Comparison of ENCODE assay signal across 8 cellular contexts in the genomic region with DNA sequence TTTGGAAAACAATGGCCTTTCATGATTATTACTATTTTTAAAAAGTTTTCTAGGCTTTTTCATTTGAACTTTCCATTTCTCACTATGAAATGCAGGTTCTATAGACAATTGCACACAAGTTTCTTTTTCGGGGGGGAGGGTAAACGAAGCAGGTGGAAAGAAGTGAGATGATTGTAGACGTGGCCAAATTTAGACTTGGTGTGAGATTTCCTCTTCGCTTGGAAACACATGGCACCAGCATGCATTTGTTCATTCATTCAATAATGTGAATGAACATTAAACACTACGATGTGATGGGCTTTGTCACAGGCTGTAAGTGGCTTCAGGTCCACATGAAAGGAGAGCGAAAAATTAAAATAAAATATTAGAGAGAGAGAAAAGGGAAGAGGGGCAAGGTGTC. TPM values are rescaled to one million over a fixed set of nuclear protein-coding genes. Genes with fewer than 3 reads are reported as not detected.
DNase-seq lines count a peak whose midpoint lies in the region; ATAC-seq and TF ChIP-seq lines count a peak whose summit lies in the region.

No MANE protein-coding gene starts in this region.

- DNase-seq in activated B cell treated with CpG ODN at 0.5 μM for 24 hours (no peak), uterus (no peak), NCI-H2107 treated with DMSO at 0.1 percent for 48 hours (lab: John Stamatoyannopoulos, UW; ENCODE audit: unreplicated experiment) (no peak), GM10248 (ENCODE audit: extremely low spot score) (no peak)

- TF ChIP-seq CTCF in activated B cell treated with CpG ODN at 0.5 μM for 24 hours (IDR thresholded peaks at IDR 0.05) (no peak), liver (IDR thresholded peaks at IDR 0.05; ENCODE audit: low read depth, low read length, missing input control) (no peak), uterus (IDR thresholded peaks at IDR 0.05) (no peak), GM10248 (IDR thresholded peaks at IDR 0.05; ENCODE audit: control extremely low read depth, extremely low read depth, low read depth, missing control alignments) (no peak)

- peaks cover 43% of the 10 kb centered on the region for H3K4me1 Mint-ChIP-seq in activated B cell treated with CpG ODN at 0.5 μM for 24 hours

- peak overlapping the region; percentile 99 for H3K27ac Mint-ChIP-seq in activated B cell treated with CpG ODN at 0.5 μM for 24 hours

- H3K36me3 ChIP-seq in liver (ENCODE audit: control insufficient read depth in 4 of 4, insufficient read depth in 3 of 4, low read depth in 1 of 4, low read length in 3 of 4) (no peaks in the 10 kb centered on the region), uterus (no peaks in the 10 kb centered on the region)

- POLR2A ChIA-PET in activated B cell treated with CpG ODN at 0.5 μM for 24 hours (lab: Charles Lee), result interaction anchor here (0.8 to 1.4 kb wide), 2 partner anchors 11 to 513 kb away, joined by 3 to 6 read pairs; no protein-coding TSS in a partner anchor
- POLR2A ChIA-PET in GM10248 (lab: Yijun Ruan, JAX), result no interaction called here

- H3K4me3 Mint-ChIP-seq in activated B cell treated with CpG ODN at 0.5 μM for 24 hours, result peak overlapping the region; percentile 94

- H3K4me1 ChIP-seq in liver (ENCODE audit: control insufficient read depth in 4 of 4, insufficient read depth in 4 of 4, low read length in 3 of 4) (peaks cover 0 to 7% (median 2%) of the 10 kb centered on the region in 4 donors), uterus (no peaks in the 10 kb centered on the region)

- no peaks in the 10 kb centered on the region for H3K9me3 Mint-ChIP-seq in activated B cell treated with CpG ODN at 0.5 μM for 24 hours

- H3K36me3 Mint-ChIP-seq in activated B cell treated with CpG ODN at 0.5 μM for 24 hours (ENCODE audit: low read depth), result peaks cover 2% of the 10 kb centered on the region

- no peak for TF ChIP-seq POLR2A in uterus (IDR thresholded peaks at IDR 0.05)

- no peaks in the 10 kb centered on the region for H3K27me3 Mint-ChIP-seq in activated B cell treated with CpG ODN at 0.5 μM for 24 hours

- TF ChIP-seq RAD21 in liver (IDR thresholded peaks at IDR 0.05), result no peak

- H3K27me3 ChIP-seq in liver (ENCODE audit: control insufficient read depth in 4 of 4, insufficient read depth in 4 of 4, low read length in 3 of 4) (no peaks in the 10 kb centered on the region), uterus (no peaks in the 10 kb centered on the region)

- H3K4me3 ChIP-seq in liver (ENCODE audit: low read depth in 1 of 3, low read length in 3 of 3), result peak overlapping the region in 2 of 3 donors; percentile 70 to 86
- peak overlapping the region; percentile 57 to 80 for H3K4me3 ChIP-seq in uterus

- 63% methylated on average over 6 of the region's 6 CpGs for WGBS in liver

- ATAC-seq in GM18870 (IDR thresholded peaks at IDR 0.05; ENCODE audit: unreplicated experiment), result peak; percentile 18
- peak; percentile 17 for ATAC-seq in HG02588 (IDR thresholded peaks at IDR 0.05; ENCODE audit: unreplicated experiment)
- ATAC-seq in activated B cell treated with CpG ODN at 0.5 μM for 24 hours (ENCODE audit: low read depth), result no peak
- ATAC-seq in esophagus mucosa, result no peak

- H3K9me3 ChIP-seq in liver (ENCODE audit: control insufficient read depth in 4 of 4, low read length in 3 of 4) (no peaks in the 10 kb centered on the region), uterus (no peaks in the 10 kb centered on the region)

- peak overlapping the region in 1 of 2 donors; percentile 76 for H3K27ac ChIP-seq in liver (ENCODE audit: low read depth in 1 of 2, low read length in 2 of 2)
- peak overlapping the region; percentile 97 to 98 for H3K27ac ChIP-seq in uterus

- intact Hi-C loops in activated B cell treated with CpG ODN at 0.5 μM for 24 hours (cut with micrococcal nuclease) (loop anchor here (1.0 to 2.0 kb wide), 2 partner anchors 8 to 146 kb away; no protein-coding TSS in a partner anchor), uterus (cut with DNase I; ENCODE audit: low total_unique reads) (no loop called here)

- no peak overlapping the region for H3K9ac ChIP-seq in liver (ENCODE audit: low read depth in 1 of 2, low read length in 2 of 2)

- CTCF ChIA-PET in activated B cell treated with CpG ODN at 0.5 μM for 24 hours (lab: Charles Lee) (no interaction called here), GM10248 (lab: Yijun Ruan, JAX) (interaction anchor here (0.9 to 1.5 kb wide), 2 partner anchors 9 to 12 kb away, joined by 3 to 7 read pairs; no protein-coding TSS in a partner anchor)

TF ChIP-seq in liver, 16 proteins besides CTCF, POLR2A, EP300 and RAD21:
- TF ChIP-seq FOXA1 (IDR thresholded peaks at IDR 0.05) (no peak), YY1 (IDR thresholded peaks at IDR 0.05) (no peak), FOXA2 (IDR thresholded peaks at IDR 0.05) (no peak), EGR1 (IDR thresholded peaks at IDR 0.05; ENCODE audit: low read depth in 2 of 2) (no peak), MAX (IDR thresholded peaks at IDR 0.05) (no peak), RXRA (IDR thresholded peaks at IDR 0.05) (no peak), SP1 (IDR thresholded peaks at IDR 0.05) (no peak), HNF4G (IDR thresholded peaks at IDR 0.05) (no peak), JUND (IDR thresholded peaks at IDR 0.05) (no peak), TAF1 (conservative IDR thresholded peaks at IDR 0.05) (no peak), HNF4A (conservative IDR thresholded peaks at IDR 0.05) (no peak)
- TF ChIP-seq, protein P1, sequence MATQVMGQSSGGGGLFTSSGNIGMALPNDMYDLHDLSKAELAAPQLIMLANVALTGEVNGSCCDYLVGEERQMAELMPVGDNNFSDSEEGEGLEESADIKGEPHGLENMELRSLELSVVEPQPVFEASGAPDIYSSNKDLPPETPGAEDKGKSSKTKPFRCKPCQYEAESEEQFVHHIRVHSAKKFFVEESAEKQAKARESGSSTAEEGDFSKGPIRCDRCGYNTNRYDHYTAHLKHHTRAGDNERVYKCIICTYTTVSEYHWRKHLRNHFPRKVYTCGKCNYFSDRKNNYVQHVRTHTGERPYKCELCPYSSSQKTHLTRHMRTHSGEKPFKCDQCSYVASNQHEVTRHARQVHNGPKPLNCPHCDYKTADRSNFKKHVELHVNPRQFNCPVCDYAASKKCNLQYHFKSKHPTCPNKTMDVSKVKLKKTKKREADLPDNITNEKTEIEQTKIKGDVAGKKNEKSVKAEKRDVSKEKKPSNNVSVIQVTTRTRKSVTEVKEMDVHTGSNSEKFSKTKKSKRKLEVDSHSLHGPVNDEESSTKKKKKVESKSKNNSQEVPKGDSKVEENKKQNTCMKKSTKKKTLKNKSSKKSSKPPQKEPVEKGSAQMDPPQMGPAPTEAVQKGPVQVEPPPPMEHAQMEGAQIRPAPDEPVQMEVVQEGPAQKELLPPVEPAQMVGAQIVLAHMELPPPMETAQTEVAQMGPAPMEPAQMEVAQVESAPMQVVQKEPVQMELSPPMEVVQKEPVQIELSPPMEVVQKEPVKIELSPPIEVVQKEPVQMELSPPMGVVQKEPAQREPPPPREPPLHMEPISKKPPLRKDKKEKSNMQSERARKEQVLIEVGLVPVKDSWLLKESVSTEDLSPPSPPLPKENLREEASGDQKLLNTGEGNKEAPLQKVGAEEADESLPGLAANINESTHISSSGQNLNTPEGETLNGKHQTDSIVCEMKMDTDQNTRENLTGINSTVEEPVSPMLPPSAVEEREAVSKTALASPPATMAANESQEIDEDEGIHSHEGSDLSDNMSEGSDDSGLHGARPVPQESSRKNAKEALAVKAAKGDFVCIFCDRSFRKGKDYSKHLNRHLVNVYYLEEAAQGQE (IDR thresholded peaks at IDR 0.05), result no peak
TF ChIP-seq in liver: peak in this region for 0.

RNA-seq across cellular contexts. Expression of gene GAP43, which starts 35.9 kb away (rescaled TPM):
- total RNA-seq in activated B cell treated with CpG ODN at 0.5 μM for 24 hours (not detected in 2 replicates), liver (not detected), uterus (1 to 10 TPM in 1 of 4 donors, not detected in 3; 7.0 TPM), esophagus mucosa (not detected)
- polyA plus RNA-seq in liver, result under 1 TPM in 1 of 2 donors, not detected in 1; 0.06 TPM

Comparison
In these comparisons a context has a peak if more than half of its experiments do, and no peak if none do; other contexts are left out.
1. ATAC-seq: peak in GM18870 (single experiment) and HG02588 (single experiment); none in activated B cell treated with CpG ODN at 0.5 μM for 24 hours (single experiment) and esophagus mucosa (single experiment).